ENCODE assay signal across 4 cellular contexts in genomic region chr17:49550764-49551163, GRCh38. TPM values are rescaled to one million over a fixed set of nuclear protein-coding genes. Genes with fewer than 3 reads are reported as not detected.
"Had no signal": no experiment of that assay in that cellular context is flagged by ENCODE, and none has a peak within 500 bp of the region (broad histone marks: within the 10 kb centered on the region; RNA-seq: fewer than 3 reads in every experiment).

No MANE protein-coding gene starts in this region.

RNA-seq across cellular contexts. Expression of gene NXPH3, which starts 24.9 kb away (rescaled TPM):
- total RNA-seq: naive thymus-derived CD4-positive, alpha-beta T cell; naive thymus-derived CD8-positive, alpha-beta T cell; natural killer cell; natural killer cell treated with Interleukin-12 subunit alpha and Interleukin-12 subunit beta and Interleukin-15 and Interleukin-18, amount 100 ng/mL, for 72 hours had no signal
